In genomic region chr19:18401580-18402112, GRCh38 we compare ENCODE assay signal across 8 cellular contexts. TPM values are rescaled to one million over a fixed set of nuclear protein-coding genes. Genes with fewer than 3 reads are reported as not detected.
DNase-seq lines count a peak whose midpoint lies in the region; ATAC-seq and TF ChIP-seq lines count a peak whose summit lies in the region.

No MANE protein-coding gene starts in this region.

- CTCF ChIA-PET in HEK293 (lab: Yijun Ruan, JAX) = interaction anchor here (0.7 to 8.5 kb wide), 10 partner anchors 9 to 541 kb away, joined by 3 to 68 read pairs (median 5); partner anchors contain the start of gene GDF15
- CTCF ChIA-PET in SK-N-SH (lab: Yijun Ruan, JAX) = interaction anchor here (1.5 to 2.6 kb wide), 5 partner anchors 9 to 122 kb away, joined by 5 to 16 read pairs (median 7); no protein-coding TSS in a partner anchor

- H3K4me1 ChIP-seq in BLaER1 (peaks cover 41% of the 10 kb centered on the region), HEK293 (ENCODE audit: control insufficient read depth, insufficient read depth, low read length) (no peaks in the 10 kb centered on the region), SK-N-SH (ENCODE audit: control insufficient read depth in 1 of 2, insufficient read depth in 2 of 2, low read depth in 1 of 2, low read length in 1 of 2) (no peaks in the 10 kb centered on the region)

- H3K36me3 Mint-ChIP-seq in progenitor cell of endocrine pancreas (ENCODE audit: insufficient read depth) = no peaks in the 10 kb centered on the region
- no peaks in the 10 kb centered on the region for H3K36me3 Mint-ChIP-seq in activated T-cell treated with anti-CD3 and anti-CD28 coated beads, Interleukin-2, amount 50 U/mL, for 24 hours (ENCODE audit: low read depth)

- H3K36me3 ChIP-seq in BLaER1 = no peaks in the 10 kb centered on the region
- H3K36me3 ChIP-seq in HEK293 (ENCODE audit: control insufficient read depth in 2 of 2, insufficient read depth in 1 of 2, low read length in 2 of 2) = no peaks in the 10 kb centered on the region
- H3K36me3 ChIP-seq in SK-N-SH (replicated peaks in 1 of 2; ENCODE audit: control insufficient read depth in 1 of 2, insufficient read depth in 2 of 2, low read length in 1 of 2) = no peaks in the 10 kb centered on the region

- H2AFZ ChIP-seq in SK-N-SH (ENCODE audit: low read depth) = no peak overlapping the region

- TF ChIP-seq RAD21 in SK-N-SH (IDR thresholded peaks at IDR 0.05; ENCODE audit: low read length) = no peak

- ATAC-seq in GM18517 (IDR thresholded peaks at IDR 0.05; ENCODE audit: unreplicated experiment) = no peak
- ATAC-seq in HG02588 (IDR thresholded peaks at IDR 0.05; ENCODE audit: unreplicated experiment) = no peak

- peak overlapping the region; percentile 43 for H3K27ac Mint-ChIP-seq in progenitor cell of endocrine pancreas
- no peak overlapping the region for H3K27ac Mint-ChIP-seq in activated T-cell treated with anti-CD3 and anti-CD28 coated beads, Interleukin-2, amount 50 U/mL, for 24 hours

- no peaks in the 10 kb centered on the region for H3K79me2 ChIP-seq in SK-N-SH (ENCODE audit: insufficient read depth)

- POLR2A ChIA-PET in HEK293 (lab: Yijun Ruan, JAX) (interaction anchor here (0.6 to 1.1 kb wide), 2 partner anchors 120 to 122 kb away, joined by 3 read pairs; partner anchors contain the start of gene JUND), SK-N-SH (lab: Yijun Ruan, JAX) (no interaction called here)

- DNase-seq in SK-N-SH (no peak), fibroblast of pulmonary artery (ENCODE audit: low read depth) (peak; percentile 71), progenitor cell of endocrine pancreas (ENCODE audit: low spot score, unreplicated experiment) (no peak)
- no peak for DNase-seq in activated T-cell treated with anti-CD3 and anti-CD28 coated beads, Interleukin-2, amount 50 U/mL, for 24 hours

- H3K27me3 ChIP-seq in BLaER1 (peaks cover 10% of the 10 kb centered on the region; the same call in 1 of the 2 replicates), SK-N-SH (ENCODE audit: insufficient read depth) (no peaks in the 10 kb centered on the region)

- H3K4me2 ChIP-seq in BLaER1 (peak overlapping the region; percentile 71), SK-N-SH (no peak overlapping the region)

- peak overlapping the region; percentile 61 for H3K9ac ChIP-seq in BLaER1
- H3K9ac ChIP-seq in SK-N-SH = no peak overlapping the region

- H3K4me1 Mint-ChIP-seq in progenitor cell of endocrine pancreas (ENCODE audit: low read depth) = peaks cover 16% of the 10 kb centered on the region
- peaks cover 4% of the 10 kb centered on the region for H3K4me1 Mint-ChIP-seq in activated T-cell treated with anti-CD3 and anti-CD28 coated beads, Interleukin-2, amount 50 U/mL, for 24 hours (ENCODE audit: low read depth)

- no peaks in the 10 kb centered on the region for H3K9me3 Mint-ChIP-seq in progenitor cell of endocrine pancreas (ENCODE audit: low read depth)
- no peaks in the 10 kb centered on the region for H3K9me3 Mint-ChIP-seq in activated T-cell treated with anti-CD3 and anti-CD28 coated beads, Interleukin-2, amount 50 U/mL, for 24 hours

- TF ChIP-seq CTCF in HEK293 (tag by site-specific recombination; IDR thresholded peaks at IDR 0.05) = peak; percentile 56; the same call in 1 of the 2 replicates
- peak; percentile 31; the same call in 1 of the 2 replicates for TF ChIP-seq CTCF in SK-N-SH (IDR thresholded peaks at IDR 0.05)
- peak; percentile 53 for TF ChIP-seq CTCF in fibroblast of pulmonary artery (IDR thresholded peaks at IDR 0.05; ENCODE audit: low read length, missing control alignments)
- peak; percentile 33 for TF ChIP-seq CTCF in progenitor cell of endocrine pancreas (IDR thresholded peaks at IDR 0.05; ENCODE audit: unreplicated experiment)

- H4K20me1 ChIP-seq in BLaER1 (no peaks in the 10 kb centered on the region), SK-N-SH (ENCODE audit: insufficient read depth) (no peaks in the 10 kb centered on the region)

- H3F3A ChIP-seq in SK-N-SH (replicated peaks; ENCODE audit: insufficient read depth) = peaks cover 3% of the 10 kb centered on the region

- WGBS in SK-N-SH (ENCODE audit: low lambda C conversion rate) = 77% methylated on average over 7 of the region's 7 CpGs

- TF ChIP-seq EP300 in SK-N-SH (IDR thresholded peaks at IDR 0.05; ENCODE audit: borderline replicate concordance in 1 of 2, low read depth in 1 of 2, low read length in 1 of 2) = no peak

- H3K27ac ChIP-seq in BLaER1 (peak overlapping the region; percentile 80), HEK293 (ENCODE audit: extremely low read depth, low read depth, low read length) (no peak overlapping the region), SK-N-SH (ENCODE audit: low read depth in 2 of 2, low read length in 1 of 2) (no peak overlapping the region)

- no peak overlapping the region for H3K4me3 ChIP-seq in BLaER1
- no peak overlapping the region for H3K4me3 ChIP-seq in HEK293 (ENCODE audit: low read depth, low read length)
- no peak overlapping the region for H3K4me3 ChIP-seq in SK-N-SH (ENCODE audit: low read depth in 2 of 2, low read length in 1 of 2)
- no peak overlapping the region for H3K4me3 ChIP-seq in fibroblast of pulmonary artery (replicated peaks; ENCODE audit: low read depth, low read length)

- no peak overlapping the region for H3K4me3 Mint-ChIP-seq in progenitor cell of endocrine pancreas (ENCODE audit: low read depth)
- no peak overlapping the region for H3K4me3 Mint-ChIP-seq in activated T-cell treated with anti-CD3 and anti-CD28 coated beads, Interleukin-2, amount 50 U/mL, for 24 hours

- no peaks in the 10 kb centered on the region for H3K27me3 Mint-ChIP-seq in progenitor cell of endocrine pancreas
- peaks cover 19% of the 10 kb centered on the region for H3K27me3 Mint-ChIP-seq in activated T-cell treated with anti-CD3 and anti-CD28 coated beads, Interleukin-2, amount 50 U/mL, for 24 hours

- H3K9me3 ChIP-seq in BLaER1 = no peaks in the 10 kb centered on the region
- no peaks in the 10 kb centered on the region for H3K9me3 ChIP-seq in HEK293 (ENCODE audit: control insufficient read depth, insufficient read depth, low read depth, low read length)
- H3K9me3 ChIP-seq in SK-N-SH = no peaks in the 10 kb centered on the region

- H3K9me2 ChIP-seq in SK-N-SH = no peaks in the 10 kb centered on the region

TF ChIP-seq in HEK293, 187 proteins besides CTCF, POLR2A, EP300 and RAD21 (continues in another document):
- TF ChIP-seq, protein P1, sequence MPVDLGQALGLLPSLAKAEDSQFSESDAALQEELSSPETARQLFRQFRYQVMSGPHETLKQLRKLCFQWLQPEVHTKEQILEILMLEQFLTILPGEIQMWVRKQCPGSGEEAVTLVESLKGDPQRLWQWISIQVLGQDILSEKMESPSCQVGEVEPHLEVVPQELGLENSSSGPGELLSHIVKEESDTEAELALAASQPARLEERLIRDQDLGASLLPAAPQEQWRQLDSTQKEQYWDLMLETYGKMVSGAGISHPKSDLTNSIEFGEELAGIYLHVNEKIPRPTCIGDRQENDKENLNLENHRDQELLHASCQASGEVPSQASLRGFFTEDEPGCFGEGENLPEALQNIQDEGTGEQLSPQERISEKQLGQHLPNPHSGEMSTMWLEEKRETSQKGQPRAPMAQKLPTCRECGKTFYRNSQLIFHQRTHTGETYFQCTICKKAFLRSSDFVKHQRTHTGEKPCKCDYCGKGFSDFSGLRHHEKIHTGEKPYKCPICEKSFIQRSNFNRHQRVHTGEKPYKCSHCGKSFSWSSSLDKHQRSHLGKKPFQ (tag by site-specific recombination; IDR thresholded peaks at IDR 0.05) = no peak
- TF ChIP-seq KLF9 (tag by site-specific recombination; IDR thresholded peaks at IDR 0.05; ENCODE audit: low read depth) (no peak), ZNF585B (tag by site-specific recombination; IDR thresholded peaks at IDR 0.05) (no peak), ZNF600 (tag by site-specific recombination; IDR thresholded peaks at IDR 0.05) (no peak), ZXDB (tag by site-specific recombination; IDR thresholded peaks at IDR 0.05) (no peak), ZNF248 (tag by site-specific recombination; IDR thresholded peaks at IDR 0.05) (no peak), ZNF133 (tag by site-specific recombination; IDR thresholded peaks at IDR 0.05) (no peak)

TF ChIP-seq in SK-N-SH, 30 proteins besides CTCF, POLR2A, EP300 and RAD21 (continues in another document):
- no peak for TF ChIP-seq MEF2A (IDR thresholded peaks at IDR 0.05; ENCODE audit: borderline replicate concordance, low read depth)
- TF ChIP-seq FOXJ3 (CRISPR knock-in tag; IDR thresholded peaks at IDR 0.05) = no peak
- no peak for TF ChIP-seq MAX (IDR thresholded peaks at IDR 0.05; ENCODE audit: low read depth)
- TF ChIP-seq NFIC (IDR thresholded peaks at IDR 0.05; ENCODE audit: borderline replicate concordance) = no peak
- no peak for TF ChIP-seq EZH2phosphoT487 (IDR thresholded peaks at IDR 0.05; ENCODE audit: borderline replicate concordance, low read depth)
- TF ChIP-seq JUND (IDR thresholded peaks at IDR 0.05) = no peak
- TF ChIP-seq TEAD4 (IDR thresholded peaks at IDR 0.05; ENCODE audit: borderline replicate concordance, insufficient read depth) = no peak
- TF ChIP-seq USF2 (IDR thresholded peaks at IDR 0.05; ENCODE audit: borderline replicate concordance, low read depth, low read length) = no peak

RNA-seq across cellular contexts. Expression of gene LRRC25, which starts 4.2 kb away (rescaled TPM):
- polyA plus RNA-seq in SK-N-SH (2012; rRNA removed) = not detected in 2 replicates
- not detected in 2 replicates for polyA plus RNA-seq in SK-N-SH (2012; cell fraction: cytosol; rRNA removed)
- not detected in 2 replicates for polyA plus RNA-seq in SK-N-SH (2012; cell fraction: nucleus; rRNA removed)
- total RNA-seq in progenitor cell of endocrine pancreas = not detected in 2 replicates

RNA-seq across cellular contexts. Expression of gene GDF15, which starts 15.7 kb away (rescaled TPM):
- 74.1 and 129 TPM in 2 replicates for polyA plus RNA-seq in SK-N-SH (2012; rRNA removed)
- polyA plus RNA-seq in SK-N-SH (2012; cell fraction: cytosol; rRNA removed) = 48.5 and 76.8 TPM in 2 replicates
- polyA plus RNA-seq in SK-N-SH (2012; cell fraction: nucleus; rRNA removed) = 193 and 251 TPM in 2 replicates
- 10.5 and 14.4 TPM in 2 replicates for total RNA-seq in progenitor cell of endocrine pancreas

RNA-seq across cellular contexts. Expression of gene SSBP4, which starts 17.6 kb away (rescaled TPM):
- 22.5 and 24.9 TPM in 2 replicates for polyA plus RNA-seq in SK-N-SH (2012; rRNA removed)
- polyA plus RNA-seq in SK-N-SH (2012; cell fraction: cytosol; rRNA removed) = 12.4 and 23.4 TPM in 2 replicates
- polyA plus RNA-seq in SK-N-SH (2012; cell fraction: nucleus; rRNA removed) = 89.0 and 178 TPM in 2 replicates
- total RNA-seq in progenitor cell of endocrine pancreas = 57.7 and 61.8 TPM in 2 replicates

RNA-seq across cellular contexts. Expression of gene ISYNA1, which starts 36.3 kb away (rescaled TPM):
- polyA plus RNA-seq in SK-N-SH (2012; rRNA removed) = 48.0 and 49.4 TPM in 2 replicates
- 10.9 and 17.3 TPM in 2 replicates for polyA plus RNA-seq in SK-N-SH (2012; cell fraction: cytosol; rRNA removed)
- polyA plus RNA-seq in SK-N-SH (2012; cell fraction: nucleus; rRNA removed) = 216 and 280 TPM in 2 replicates
- total RNA-seq in progenitor cell of endocrine pancreas = 234 TPM in 2 replicates
